12 cellular contexts compared by ENCODE assay signal in the genomic region with DNA sequence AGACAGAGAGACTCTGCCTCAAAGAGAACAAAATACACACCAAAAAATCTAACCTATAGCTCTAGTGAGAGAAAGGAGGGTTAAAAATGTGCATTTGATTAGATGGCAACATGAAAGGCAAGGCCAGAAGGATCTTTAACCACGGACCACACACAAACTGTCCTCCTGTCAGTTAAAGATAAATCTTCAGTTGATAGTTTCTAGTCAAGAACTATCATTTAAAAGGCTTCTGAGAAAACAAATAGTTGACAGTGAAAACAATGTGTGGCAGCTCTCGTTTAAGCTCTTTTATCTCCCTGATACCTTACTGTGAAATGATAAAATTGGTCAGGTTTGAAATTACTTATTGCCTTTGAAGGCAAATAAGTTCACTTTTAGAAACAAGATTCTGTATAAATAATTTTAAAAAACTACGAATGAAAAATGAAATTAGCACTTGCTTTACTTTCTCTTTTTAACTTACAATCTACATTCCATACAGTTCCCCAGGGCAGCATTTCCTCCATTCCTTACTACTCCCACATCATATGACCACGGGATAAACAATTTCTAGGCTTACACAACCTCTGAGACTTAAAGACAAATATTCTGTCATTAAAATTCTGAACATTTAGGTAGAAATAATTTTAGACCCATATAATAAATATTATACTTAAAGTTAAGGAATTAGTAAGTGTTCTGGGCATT.
DNase-seq lines count a peak whose midpoint lies in the region; ATAC-seq, FAIRE-seq and TF ChIP-seq lines count a peak whose summit lies in the region.
"Had no signal": no experiment of that assay in that cellular context is flagged by ENCODE, and none has a peak within 500 bp of the region (broad histone marks: within the 10 kb centered on the region; RNA-seq: fewer than 3 reads in every experiment).

No MANE protein-coding gene starts in this region.

- H3K27ac Mint-ChIP-seq in H9: peak overlapping the region in 2 of 3 experiments; percentile 71 to 77; a peak in 2 of 7 replicates
- peak overlapping the region; percentile 81 for H3K27ac Mint-ChIP-seq in astrocyte (ENCODE audit: unreplicated experiment)
- H3K27ac Mint-ChIP-seq: activated CD4-positive, alpha-beta T cell treated with anti-CD3 and anti-CD28 coated beads, Interleukin-2, amount 10 ng/mL, durations not matched to agents 24 days and 14 days; activated naive CD8-positive, alpha-beta T cell treated with anti-CD3 and anti-CD28 coated beads, Interleukin-2, amount 10 ng/mL, durations not matched to agents 7 days and 5 days had no signal

- no peak overlapping the region for H2AK5ac ChIP-seq in H9 (ENCODE audit: insufficient read length, low read length)
- no peak overlapping the region for H2AK5ac ChIP-seq in neuronal stem cell (ENCODE audit: low read depth, low read length)

- H3K14ac ChIP-seq in H9 (ENCODE audit: insufficient read depth, low read length): no peak overlapping the region
- H3K14ac ChIP-seq in neuronal stem cell (ENCODE audit: low read length): no peak overlapping the region

- H3K79me1 ChIP-seq in H9 (ENCODE audit: insufficient read depth, low read depth, low read length, poor library complexity, severe bottlenecking) (no peaks in the 10 kb centered on the region), neuronal stem cell (ENCODE audit: low read depth, low read length) (no peaks in the 10 kb centered on the region)

- TF ChIP-seq CTCF in H9 (conservative IDR thresholded peaks at IDR 0.05) (no peak), astrocyte (IDR thresholded peaks at IDR 0.05; ENCODE audit: insufficient read depth, low read depth, low read length) (no peak), smooth muscle cell (IDR thresholded peaks at IDR 0.05; ENCODE audit: borderline replicate concordance, insufficient read depth, poor library complexity, severe bottlenecking) (no peak), left lung (IDR thresholded peaks at IDR 0.05) (no peak)

- no CpG with 5 or more reads among the region's 4 CpGs for WGBS in H9 (ENCODE audit: extremely low coverage, insufficient read length, low lambda C conversion rate)
- WGBS in smooth muscle cell (ENCODE audit: low lambda C conversion rate): 12% methylated on average over 4 of the region's 4 CpGs
- WGBS in neuronal stem cell (ENCODE audit: extremely low coverage in 2 of 2, insufficient read length in 2 of 2, insufficient replicate concordance in 1 of 2), 2 donors: no CpG with 5 or more reads among the region's 4 CpGs

- no peak for ATAC-seq in left lung

- no peaks in the 10 kb centered on the region for H3K9me3 ChIP-seq in H9 (ENCODE audit: control insufficient read depth, low read depth, low read length)
- H3K9me3 ChIP-seq in astrocyte (ENCODE audit: insufficient read depth, low read depth, low read length): no peaks in the 10 kb centered on the region
- H3K9me3 ChIP-seq in smooth muscle cell (replicated peaks; ENCODE audit: low read depth): no peaks in the 10 kb centered on the region
- H3K9me3 ChIP-seq in left lung: no peaks in the 10 kb centered on the region
- peaks cover 0 to 2% of the 10 kb centered on the region in 2 donors for H3K9me3 ChIP-seq in neuronal stem cell (replicated peaks in 1 of 2; ENCODE audit: control insufficient read depth in 2 of 2, insufficient read depth in 1 of 2, low read depth in 1 of 2, low read length in 2 of 2)

- no peak for FAIRE-seq in astrocyte (lab: Jason Lieb, UNC)

- H3K36me3 ChIP-seq in astrocyte (ENCODE audit: insufficient read depth, low read length): peaks cover 64% of the 10 kb centered on the region
- H3K36me3 ChIP-seq in smooth muscle cell (ENCODE audit: low read depth): peaks cover 44% of the 10 kb centered on the region
- peaks cover 0 to 61% of the 10 kb centered on the region in 2 donors for H3K36me3 ChIP-seq in left lung
- peaks cover 25 to 97% of the 10 kb centered on the region in 2 donors for H3K36me3 ChIP-seq in neuronal stem cell (replicated peaks in 1 of 2; ENCODE audit: control insufficient read depth in 2 of 2, insufficient read depth in 2 of 2, low read length in 2 of 2)

- H3K36me3 Mint-ChIP-seq in H9 (ENCODE audit: insufficient read depth in 1 of 3, low read depth in 3 of 3) (peaks cover 28 to 61% (median 53%) of the 10 kb centered on the region in 3 experiments), astrocyte (ENCODE audit: low read depth, unreplicated experiment) (peaks cover 23% of the 10 kb centered on the region)
- H3K36me3 Mint-ChIP-seq: activated naive CD8-positive, alpha-beta T cell treated with anti-CD3 and anti-CD28 coated beads, Interleukin-2, amount 10 ng/mL, durations not matched to agents 7 days and 5 days had no signal

- H3F3A ChIP-seq in smooth muscle cell (ENCODE audit: low read depth): peaks cover 63% of the 10 kb centered on the region

- H2BK120ac ChIP-seq in H9 (ENCODE audit: low read depth, low read length, poor library complexity, severe bottlenecking) (no peak overlapping the region), neuronal stem cell (ENCODE audit: low read depth, low read length) (no peak overlapping the region)

- H4K20me1 ChIP-seq in H9 (ENCODE audit: control insufficient read depth, insufficient read depth, insufficient read length): no peaks in the 10 kb centered on the region
- peaks cover 5% of the 10 kb centered on the region for H4K20me1 ChIP-seq in astrocyte (ENCODE audit: insufficient read depth, low read length)
- H4K20me1 ChIP-seq in smooth muscle cell (ENCODE audit: low read depth): no peaks in the 10 kb centered on the region

- no peaks in the 10 kb centered on the region for H3K23me2 ChIP-seq in H9 (ENCODE audit: insufficient read length, low read depth, low read length, poor library complexity, severe bottlenecking)

- H2BK20ac ChIP-seq in H9 (ENCODE audit: low read depth, low read length, poor library complexity, severe bottlenecking): no peak overlapping the region

- H3T11ph ChIP-seq in H9 (ENCODE audit: low read length): no peak overlapping the region

- H3K4ac ChIP-seq in H9 (ENCODE audit: low read depth, low read length): no peak overlapping the region
- H3K4ac ChIP-seq in neuronal stem cell (ENCODE audit: low read length): no peak overlapping the region

- H3K18ac ChIP-seq in H9 (ENCODE audit: insufficient read length, low read depth, low read length): no peak overlapping the region
- H3K18ac ChIP-seq in neuronal stem cell (ENCODE audit: low read length): no peak overlapping the region

- H2BK5ac ChIP-seq in H9 (ENCODE audit: insufficient read length, low read length) (no peak overlapping the region), neuronal stem cell (ENCODE audit: low read length) (no peak overlapping the region)

- intact Hi-C loops in left lung (cut with DNase I): no loop called here

- H3K4me1 Mint-ChIP-seq in H9 (0 out of 4 replicates have a peak, but pooled peaks cover 0 to 2% of the 10 kb centered on the region in 2 experiments), astrocyte (ENCODE audit: low read depth, unreplicated experiment) (peaks cover 14% of the 10 kb centered on the region)
- H3K4me1 Mint-ChIP-seq: activated CD4-positive, alpha-beta T cell treated with anti-CD3 and anti-CD28 coated beads, Interleukin-2, amount 10 ng/mL, durations not matched to agents 24 days and 14 days; activated naive CD8-positive, alpha-beta T cell treated with anti-CD3 and anti-CD28 coated beads, Interleukin-2, amount 10 ng/mL, durations not matched to agents 7 days and 5 days had no signal

- H3K4me3 ChIP-seq in astrocyte (ENCODE audit: insufficient read depth, low read depth, low read length) (no peak overlapping the region), smooth muscle cell (peak overlapping the region; percentile 31), left lung (no peak overlapping the region), neuronal stem cell (ENCODE audit: low read length in 2 of 2) (no peak overlapping the region)

- no peak overlapping the region for H2BK15ac ChIP-seq in H9 (ENCODE audit: low read depth, low read length)
- no peak overlapping the region for H2BK15ac ChIP-seq in neuronal stem cell (ENCODE audit: low read length)

- H3K9me3 Mint-ChIP-seq in H9 (no peaks in the 10 kb centered on the region), astrocyte (ENCODE audit: unreplicated experiment) (no peaks in the 10 kb centered on the region)
- H3K9me3 Mint-ChIP-seq: activated CD4-positive, alpha-beta T cell treated with anti-CD3 and anti-CD28 coated beads, Interleukin-2, amount 10 ng/mL, durations not matched to agents 24 days and 14 days; activated naive CD8-positive, alpha-beta T cell treated with anti-CD3 and anti-CD28 coated beads, Interleukin-2, amount 10 ng/mL, durations not matched to agents 7 days and 5 days had no signal

- DNase-seq in H9 (no peak), astrocyte (ENCODE audit: low read depth) (peak; percentile 79), foreskin melanocyte (peak; percentile 65), smooth muscle cell (lab: John Stamatoyannopoulos, UW; ENCODE audit: unreplicated experiment) (no peak), LoVo (ENCODE audit: low spot score) (no peak), left lung (no peak), neuronal stem cell (ENCODE audit: low spot score) (no peak), GF-D8 (lab: John Stamatoyannopoulos, UW) (no peak)
- DNase-seq: activated CD4-positive, alpha-beta T cell treated with anti-CD3 and anti-CD28 coated beads, Interleukin-2, amount 10 ng/mL, durations not matched to agents 24 days and 14 days; activated naive CD8-positive, alpha-beta T cell treated with anti-CD3 and anti-CD28 coated beads, Interleukin-2, amount 10 ng/mL, durations not matched to agents 7 days and 5 days; NCI-H2171; SIG-M5 had no signal

- no peak overlapping the region for H4K5ac ChIP-seq in H9 (ENCODE audit: insufficient read length, low read depth, low read length)

- H2AFZ ChIP-seq in H9 (ENCODE audit: low read length) (no peak overlapping the region), astrocyte (ENCODE audit: low read depth, low read length) (no peak overlapping the region), smooth muscle cell (ENCODE audit: low read depth) (no peak overlapping the region), neuronal stem cell (ENCODE audit: low read length) (no peak overlapping the region)

- H3K27me3 ChIP-seq in H9 (ENCODE audit: insufficient read depth, low read length) (no peaks in the 10 kb centered on the region), astrocyte (ENCODE audit: insufficient read depth, low read length) (no peaks in the 10 kb centered on the region), smooth muscle cell (ENCODE audit: low read depth) (no peaks in the 10 kb centered on the region), left lung (no peaks in the 10 kb centered on the region), neuronal stem cell (ENCODE audit: control insufficient read depth in 3 of 3, insufficient read depth in 3 of 3, low read depth in 1 of 3, low read length in 3 of 3) (peaks cover 0 to 2% (median 0%) of the 10 kb centered on the region in 3 experiments)

- H3K4me3 Mint-ChIP-seq in H9: no peak overlapping the region
- no peak overlapping the region for H3K4me3 Mint-ChIP-seq in astrocyte (ENCODE audit: unreplicated experiment)
- H3K4me3 Mint-ChIP-seq: activated CD4-positive, alpha-beta T cell treated with anti-CD3 and anti-CD28 coated beads, Interleukin-2, amount 10 ng/mL, durations not matched to agents 24 days and 14 days; activated naive CD8-positive, alpha-beta T cell treated with anti-CD3 and anti-CD28 coated beads, Interleukin-2, amount 10 ng/mL, durations not matched to agents 7 days and 5 days had no signal

- no peak overlapping the region for H3K56ac ChIP-seq in H9 (ENCODE audit: insufficient read length, low read depth, low read length)

- H4K8ac ChIP-seq in H9 (replicated peaks; ENCODE audit: insufficient read length, low read depth, low read length): no peak overlapping the region
- no peak overlapping the region for H4K8ac ChIP-seq in neuronal stem cell (ENCODE audit: low read depth, low read length)

- no peak overlapping the region for H3K27ac ChIP-seq in H9 (ENCODE audit: insufficient read length, low read depth, low read length)
- H3K27ac ChIP-seq in astrocyte (ENCODE audit: low read depth, low read length): peak overlapping the region; percentile 78
- peak overlapping the region; percentile 98 for H3K27ac ChIP-seq in smooth muscle cell (ENCODE audit: low read depth)
- peak overlapping the region in 1 of 2 donors; percentile 22 for H3K27ac ChIP-seq in left lung
- H3K27ac ChIP-seq in neuronal stem cell (replicated peaks; ENCODE audit: low read length): no peak overlapping the region

- no peak overlapping the region for H3K9ac ChIP-seq in H9 (ENCODE audit: extremely low read depth, insufficient read length, low read length)
- peak overlapping the region; percentile 34 for H3K9ac ChIP-seq in astrocyte (ENCODE audit: low read length)
- H3K9ac ChIP-seq in smooth muscle cell (ENCODE audit: low read depth): peak overlapping the region; percentile 60
- no peak overlapping the region for H3K9ac ChIP-seq in neuronal stem cell (ENCODE audit: low read depth, low read length, poor library complexity)

- H4K91ac ChIP-seq in H9 (ENCODE audit: insufficient read length, low read depth, low read length) (no peak overlapping the region), neuronal stem cell (ENCODE audit: low read depth, low read length, poor library complexity) (no peak overlapping the region)

- H3K4me2 ChIP-seq in H9 (ENCODE audit: insufficient read depth, insufficient read length, low read length) (no peak overlapping the region), astrocyte (ENCODE audit: low read length) (peak overlapping the region; percentile 46), smooth muscle cell (peak overlapping the region; percentile 80), neuronal stem cell (ENCODE audit: insufficient read depth, low read length, poor library complexity, severe bottlenecking) (no peak overlapping the region)

- H3K79me2 ChIP-seq in H9 (ENCODE audit: insufficient read depth, low read length) (no peaks in the 10 kb centered on the region), astrocyte (ENCODE audit: insufficient read depth, low read length) (peaks cover 34% of the 10 kb centered on the region), smooth muscle cell (ENCODE audit: low read depth) (peaks cover 31% of the 10 kb centered on the region)

- no peak overlapping the region for H3K23ac ChIP-seq in H9 (ENCODE audit: insufficient read length, low read depth, low read length)
- H3K23ac ChIP-seq in neuronal stem cell (ENCODE audit: low read depth, low read length, poor library complexity): no peak overlapping the region

- H3K4me1 ChIP-seq in H9 (ENCODE audit: insufficient read depth, low read length) (no peaks in the 10 kb centered on the region; the same call in 1 of the 2 replicates), astrocyte (ENCODE audit: insufficient read depth, low read length) (peaks cover 12% of the 10 kb centered on the region), smooth muscle cell (ENCODE audit: low read depth) (peaks cover 18% of the 10 kb centered on the region), left lung (no peaks in the 10 kb centered on the region), neuronal stem cell (ENCODE audit: control insufficient read depth in 2 of 2, insufficient read depth in 1 of 2, low read depth in 1 of 2, low read length in 2 of 2) (no peaks in the 10 kb centered on the region)

- H3K27me3 Mint-ChIP-seq in H9 (ENCODE audit: low read depth) (no peaks in the 10 kb centered on the region), astrocyte (ENCODE audit: low read depth, unreplicated experiment) (no peaks in the 10 kb centered on the region)
- H3K27me3 Mint-ChIP-seq: activated CD4-positive, alpha-beta T cell treated with anti-CD3 and anti-CD28 coated beads, Interleukin-2, amount 10 ng/mL, durations not matched to agents 24 days and 14 days; activated naive CD8-positive, alpha-beta T cell treated with anti-CD3 and anti-CD28 coated beads, Interleukin-2, amount 10 ng/mL, durations not matched to agents 7 days and 5 days had no signal

- no peak overlapping the region for H2BK12ac ChIP-seq in H9 (ENCODE audit: insufficient read length, low read depth, low read length)
- H2BK12ac ChIP-seq in neuronal stem cell (ENCODE audit: low read length): no peak overlapping the region

Comparison
In these comparisons a context has a peak if more than half of its experiments do, and no peak if none do; other contexts are left out.
1. DNase-seq: peak in astrocyte (single experiment) and foreskin melanocyte (single experiment); none in H9 (single experiment), smooth muscle cell (single experiment), LoVo (single experiment), left lung (0 of 2), neuronal stem cell (single experiment) and GF-D8 (single experiment).
2. H3K27ac ChIP-seq: peak in astrocyte (single experiment) and smooth muscle cell (single experiment); none in H9 (single experiment) and neuronal stem cell (single experiment).
3. H3K4me2 ChIP-seq: peak in astrocyte (single experiment) and smooth muscle cell (single experiment); none in H9 (single experiment) and neuronal stem cell (single experiment).
4. H3K9ac ChIP-seq: peak in astrocyte (single experiment) and smooth muscle cell (single experiment); none in H9 (single experiment) and neuronal stem cell (single experiment).